In genomic region chr15:101083336-101084045, GRCh38 we compare ENCODE assay signal across 1 cellular context.
TF ChIP-seq lines count a peak whose summit lies in the region.

No MANE protein-coding gene starts in this region.

TF ChIP-seq in H1, 55 proteins besides CTCF, POLR2A, EP300 and RAD21:
- TF ChIP-seq SIRT6 (IDR thresholded peaks at IDR 0.05; ENCODE audit: low read length), result no peak
- no peak for TF ChIP-seq SP4 (IDR thresholded peaks at IDR 0.05; ENCODE audit: low read length)
- no peak for TF ChIP-seq CEBPB (IDR thresholded peaks at IDR 0.05; ENCODE audit: low read depth, low read length)
- TF ChIP-seq BRCA1 (IDR thresholded peaks at IDR 0.05; ENCODE audit: low read depth, low read length), result no peak
- TF ChIP-seq KDM5A (IDR thresholded peaks at IDR 0.05; ENCODE audit: low read length), result no peak
- TF ChIP-seq TCF12 (IDR thresholded peaks at IDR 0.05; ENCODE audit: low read depth, low read length), result no peak
- TF ChIP-seq FOSL1 (IDR thresholded peaks at IDR 0.05; ENCODE audit: insufficient read depth, low read depth, low read length), result no peak
- TF ChIP-seq HDAC6 (IDR thresholded peaks at IDR 0.05; ENCODE audit: low read depth, low read length), result no peak
- TF ChIP-seq GABPA (IDR thresholded peaks at IDR 0.05; ENCODE audit: borderline replicate concordance, insufficient read depth, low read length), result no peak
- no peak for TF ChIP-seq BCL11A (IDR thresholded peaks at IDR 0.05; ENCODE audit: low read depth in 2 of 2, low read length in 2 of 2)
- TF ChIP-seq SP1 (IDR thresholded peaks at IDR 0.05; ENCODE audit: low read depth, low read length), result no peak
- TF ChIP-seq MAX (IDR thresholded peaks at IDR 0.05), result no peak
- no peak for TF ChIP-seq TAF1 (IDR thresholded peaks at IDR 0.05; ENCODE audit: low read depth, low read length)
